In genomic region chr12:121748218-121748570, GRCh38 we compare ENCODE assay signal across 9 cellular contexts. TPM values are rescaled to one million over a fixed set of nuclear protein-coding genes. Genes with fewer than 3 reads are reported as not detected.
A peak's percentile ranks its signal among the peaks of the same experiment; 100 is the strongest.
DNase-seq lines count a peak whose midpoint lies in the region; ATAC-seq and TF ChIP-seq lines count a peak whose summit lies in the region.
"Had no signal": no experiment of that assay in that cellular context is flagged by ENCODE, and none has a peak within 500 bp of the region (broad histone marks: within the 10 kb centered on the region; RNA-seq: fewer than 3 reads in every experiment).

No MANE protein-coding gene starts in this region.

- intact Hi-C loops in right cardiac atrium (cut with DNase I) = no loop called here
- intact Hi-C loops in colonic mucosa (cut with DNase I) = no loop called here

- TF ChIP-seq CTCF in colonic mucosa (IDR thresholded peaks at IDR 0.05) = no peak

- peaks cover 42% of the 10 kb centered on the region for H3K36me3 Mint-ChIP-seq in activated T-cell treated with anti-CD3 and anti-CD28 coated beads, Interleukin-2, amount 50 U/mL, for 24 hours (ENCODE audit: low read depth)

- H3K4me1 Mint-ChIP-seq in activated T-cell treated with anti-CD3 and anti-CD28 coated beads, Interleukin-2, amount 50 U/mL, for 24 hours (ENCODE audit: low read depth) = peaks cover 12% of the 10 kb centered on the region

- H3K36me3 ChIP-seq in SK-N-MC (ENCODE audit: insufficient read depth, low read length) = peaks cover 7% of the 10 kb centered on the region; the same call in 1 of the 2 replicates
- H3K36me3 ChIP-seq in urinary bladder (ENCODE audit: insufficient read depth) = no peaks in the 10 kb centered on the region
- no peaks in the 10 kb centered on the region for H3K36me3 ChIP-seq in colonic mucosa

- peak overlapping the region; percentile 45 for H3K27ac Mint-ChIP-seq in activated T-cell treated with anti-CD3 and anti-CD28 coated beads, Interleukin-2, amount 50 U/mL, for 24 hours

- H3K9me3 ChIP-seq in SK-N-MC (ENCODE audit: low read depth, low read length) (no peaks in the 10 kb centered on the region), right cardiac atrium (ENCODE audit: control insufficient read depth, low read length) (no peaks in the 10 kb centered on the region), colonic mucosa (no peaks in the 10 kb centered on the region)

- H3K4me3 ChIP-seq in SK-N-MC (no peak overlapping the region), right cardiac atrium (ENCODE audit: low read length) (no peak overlapping the region), urinary bladder (ENCODE audit: low read depth, low read length) (no peak overlapping the region), colonic mucosa (no peak overlapping the region)

- peak; percentile 8 to 9 for ATAC-seq in right cardiac atrium

- WGBS in right cardiac atrium = 68% methylated on average over 13 of the region's 13 CpGs
- 77% methylated on average over 13 of the region's 13 CpGs for WGBS in urinary bladder

- H3K9me3 Mint-ChIP-seq in activated T-cell treated with anti-CD3 and anti-CD28 coated beads, Interleukin-2, amount 50 U/mL, for 24 hours = no peaks in the 10 kb centered on the region

- no peak overlapping the region for H3K4me3 Mint-ChIP-seq in activated T-cell treated with anti-CD3 and anti-CD28 coated beads, Interleukin-2, amount 50 U/mL, for 24 hours

- H3K4me1 ChIP-seq in right cardiac atrium (ENCODE audit: control insufficient read depth, insufficient read depth, low read length) = no peaks in the 10 kb centered on the region
- no peaks in the 10 kb centered on the region for H3K4me1 ChIP-seq in urinary bladder (ENCODE audit: insufficient read depth)
- no peaks in the 10 kb centered on the region for H3K4me1 ChIP-seq in colonic mucosa

- H3K9ac ChIP-seq in SK-N-MC (ENCODE audit: insufficient read length) (no peak overlapping the region), colonic mucosa (ENCODE audit: low read depth in 2 of 2, low read length in 2 of 2) (peak overlapping the region in 1 of 2 donors; percentile 24)

- H3K27me3 Mint-ChIP-seq in activated T-cell treated with anti-CD3 and anti-CD28 coated beads, Interleukin-2, amount 50 U/mL, for 24 hours = no peaks in the 10 kb centered on the region

- DNase-seq in activated T-cell treated with anti-CD3 and anti-CD28 coated beads, Interleukin-2, amount 50 U/mL, for 24 hours = no peak
- DNase-seq in activated T-cell treated with anti-CD3 and anti-CD28 coated beads for 4 hours = no peak
- no peak for DNase-seq in SK-N-MC (ENCODE audit: low read depth, low spot score)
- DNase-seq in right cardiac atrium = no peak
- no peak for DNase-seq in colonic mucosa
- no peak for DNase-seq in activated effector memory CD4-positive, alpha-beta T cell treated with anti-CD3 and anti-CD28 coated beads, Interleukin-2, amount 50 U/mL, for 16 hours
- no peak for DNase-seq in SKM-1 (lab: John Stamatoyannopoulos, UW; ENCODE audit: unreplicated experiment)
- DNase-seq: NCI-H446 had no signal

- peak overlapping the region; percentile 68; the same call in 1 of the 2 replicates for H3K27ac ChIP-seq in SK-N-MC
- H3K27ac ChIP-seq in right cardiac atrium (ENCODE audit: low read length) = no peak overlapping the region
- H3K27ac ChIP-seq in urinary bladder (ENCODE audit: low read depth) = peak overlapping the region; percentile 42
- no peak overlapping the region for H3K27ac ChIP-seq in colonic mucosa

- no peaks in the 10 kb centered on the region for H3K27me3 ChIP-seq in right cardiac atrium (ENCODE audit: control insufficient read depth, insufficient read depth)
- H3K27me3 ChIP-seq in colonic mucosa = no peaks in the 10 kb centered on the region

RNA-seq across cellular contexts. Expression of gene TMEM120B, which starts 35.6 kb away (rescaled TPM):
- total RNA-seq in right cardiac atrium (1 to 10 TPM; 5.9 to 7.6 (median 7.1) TPM), urinary bladder (11.5 TPM), colonic mucosa (1 to 10 TPM; 3.9 to 6.5 TPM)
- polyA plus RNA-seq in right cardiac atrium (5.8 TPM), urinary bladder (6.1 TPM)

RNA-seq across cellular contexts. Expression of gene RHOF, which starts 45.3 kb away (rescaled TPM):
- total RNA-seq in right cardiac atrium (10 to 100 TPM; 15.2 to 23.3 (median 22.0) TPM), urinary bladder (11.7 TPM), colonic mucosa (10 to 100 TPM; 58.0 to 74.5 TPM)
- polyA plus RNA-seq in right cardiac atrium (11.2 TPM), urinary bladder (7.9 TPM)

RNA-seq across cellular contexts. Expression of gene SETD1B, which starts 55.6 kb away (rescaled TPM):
- total RNA-seq in right cardiac atrium (10 to 100 TPM in 3 of 4 donors, 1 to 10 TPM in 1; 9.6 to 14.9 (median 13.0) TPM), urinary bladder (4.3 TPM), colonic mucosa (10 to 100 TPM; 20.4 to 25.4 TPM)
- polyA plus RNA-seq in right cardiac atrium (7.6 TPM), urinary bladder (25.3 TPM)

Comparison
In these comparisons a context has a peak if more than half of its experiments do, and no peak if none do; other contexts are left out.
1. H3K27ac ChIP-seq: peak in SK-N-MC (single experiment) and urinary bladder (single experiment); none in right cardiac atrium (single experiment) and colonic mucosa (single experiment).